Comparison of ENCODE assay signal across 33 cellular contexts in the genomic region with DNA sequence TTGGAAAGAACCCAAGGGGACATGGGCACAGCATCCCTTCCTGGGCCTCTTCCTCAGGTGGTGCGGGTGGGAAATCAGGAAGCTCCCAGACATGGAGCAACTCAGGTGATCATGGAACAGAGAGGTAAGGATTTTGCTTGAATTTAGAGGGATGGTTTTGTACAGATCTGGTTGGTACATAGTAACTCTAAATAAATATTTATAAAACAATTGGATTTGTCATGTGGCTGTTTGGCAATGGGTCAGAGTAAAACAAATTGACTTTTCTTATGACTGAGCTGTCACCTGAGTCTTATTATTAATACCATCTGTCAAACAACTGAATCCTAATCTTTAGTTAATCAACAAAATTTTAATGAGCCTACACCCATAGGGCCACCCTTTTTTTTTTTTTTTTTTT. TPM values are rescaled to one million over a fixed set of nuclear protein-coding genes. Genes with fewer than 3 reads are reported as not detected.
"Had no signal": no experiment of that assay in that cellular context is flagged by ENCODE, and none has a peak within 500 bp of the region (broad histone marks: within the 10 kb centered on the region; RNA-seq: fewer than 3 reads in every experiment).

No MANE protein-coding gene starts in this region.

- H3K36me3 ChIP-seq: cardiac muscle cell, MG63, Peyer's patch, WERI-Rb-1 had no signal

- ATAC-seq: activated CD8-positive, alpha-beta T cell treated with anti-CD3 and anti-CD28 coated beads for 36 hours; activated T-cell treated with anti-CD3 and anti-CD28 coated beads, Interleukin-2, amount 50 U/mL, for 72 hours; activated T-helper 17 cell treated with anti-CD3 and anti-CD28 coated beads, Interleukin-2, amount 50 U/mL, for 72 hours had no signal

- H3K9me3 ChIP-seq: MG63, Peyer's patch had no signal

- H3K27me3 ChIP-seq: cardiac muscle cell, MG63, Peyer's patch had no signal

- DNase-seq: activated CD4-positive, alpha-beta T cell treated with anti-CD3 and anti-CD28 coated beads, Interleukin-2, amount 10 ng/mL, durations not matched to agents 24 days and 14 days; activated CD4-positive, alpha-beta T cell treated with anti-CD3 and anti-CD28 coated beads, Interleukin-2, amount 50 U/mL, for 4 hours; activated CD8-positive, alpha-beta T cell treated with anti-CD3 and anti-CD28 coated beads for 36 hours; activated effector memory CD4-positive, alpha-beta T cell treated with anti-CD3 and anti-CD28 coated beads, Interleukin-2, amount 50 U/mL, for 16 hours; activated naive CD4-positive, alpha-beta T cell; activated naive CD4-positive, alpha-beta T cell treated with anti-CD3 and anti-CD28 coated beads, Interleukin-2, amount 50 U/mL, for 16 hours; activated naive CD8-positive, alpha-beta T cell treated with anti-CD3 and anti-CD28 coated beads for 36 hours; activated T-cell treated with anti-CD3 and anti-CD28 coated beads, Interleukin-2, amount 50 U/mL, for 1 hour; activated T-cell treated with anti-CD3 and anti-CD28 coated beads, Interleukin-2, amount 50 U/mL, for 72 hours; amniotic stem cell; aorta; Karpas-422; MG63; NCI-H1048; NCI-H1105 treated with DMSO at 0.1 percent for 48 hours; NCI-H1436; NCI-H1694 treated with DMSO at 0.1 percent for 48 hours; NCI-H2029; NCI-H345; NCI-H524 treated with DMSO at 0.1 percent for 48 hours; NCI-H774; Peyer's patch; RPMI8226; SHP77 treated with DMSO at 0.1 percent for 48 hours; SW 1271; T-helper 1 cell; T-helper 2 cell; T-helper 9 cell; WERI-Rb-1 had no signal

- H3K4me3 ChIP-seq: cardiac muscle cell, MG63, Peyer's patch had no signal

- H3K27ac ChIP-seq: cardiac muscle cell, Peyer's patch, WERI-Rb-1 had no signal

- H3K4me1 ChIP-seq: Peyer's patch had no signal

RNA-seq across cellular contexts. Expression of a gene that starts 19.4 kb away (rescaled TPM):
- total RNA-seq: activated CD4-positive, alpha-beta T cell treated with anti-CD3 and anti-CD28 coated beads, Interleukin-2, amount 10 ng/mL, durations not matched to agents 24 days and 14 days; activated CD8-positive, alpha-beta memory T cell treated with anti-CD3 and anti-CD28 coated beads for 36 hours; NCI-H460 had no signal
